1 cellular context compared by ENCODE assay signal in the genomic region with DNA sequence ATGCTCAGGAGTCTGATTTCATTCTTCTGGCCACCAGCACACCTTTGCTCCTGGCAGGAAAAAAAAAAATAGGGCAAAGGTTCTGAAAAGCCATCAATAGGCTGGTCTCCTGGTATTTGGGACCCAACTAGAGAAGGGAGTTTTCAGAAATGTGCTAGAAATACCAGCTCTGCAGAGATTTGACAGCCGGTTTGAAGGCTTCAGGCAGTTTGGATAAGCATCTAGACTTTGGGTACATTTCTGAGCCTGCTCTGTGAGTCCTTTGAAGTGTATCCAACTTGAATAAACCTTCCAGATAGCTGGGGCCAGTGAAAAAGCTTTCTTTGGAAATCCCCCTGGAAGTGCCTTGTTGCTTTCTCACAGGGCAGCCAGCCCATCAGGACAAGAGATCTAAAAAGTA.
TF ChIP-seq lines count a peak whose summit lies in the region.

No MANE protein-coding gene starts in this region.

TF ChIP-seq in IMR-90, 13 proteins besides CTCF, POLR2A, EP300 and RAD21:
- TF ChIP-seq MAFK (IDR thresholded peaks at IDR 0.05; ENCODE audit: low read depth, low read length) (no peak), SMC3 (IDR thresholded peaks at IDR 0.05; ENCODE audit: low read depth, low read length) (no peak), CEBPB (IDR thresholded peaks at IDR 0.05; ENCODE audit: low read depth, low read length) (no peak), RFX5 (IDR thresholded peaks at IDR 0.05; ENCODE audit: low read depth, low read length) (no peak), MXI1 (IDR thresholded peaks at IDR 0.05; ENCODE audit: borderline replicate concordance, low read depth, low read length) (no peak)
